In genomic region chr20:51862796-51863195, GRCh38 we compare ENCODE assay signal across 30 cellular contexts.
A peak's percentile ranks its signal among the peaks of the same experiment; 100 is the strongest.
DNase-seq lines count a peak whose midpoint lies in the region; ATAC-seq, FAIRE-seq and TF ChIP-seq lines count a peak whose summit lies in the region.
"Had no signal": no experiment of that assay in that cellular context is flagged by ENCODE, and none has a peak within 500 bp of the region (broad histone marks: within the 10 kb centered on the region; RNA-seq: fewer than 3 reads in every experiment).

No MANE protein-coding gene starts in this region.

- no peaks in the 10 kb centered on the region for H3K27me3 ChIP-seq in HUES6 (ENCODE audit: control insufficient read depth, insufficient read depth, low read length)
- no peaks in the 10 kb centered on the region for H3K27me3 ChIP-seq in astrocyte (ENCODE audit: insufficient read depth, low read length)
- no peaks in the 10 kb centered on the region for H3K27me3 ChIP-seq in neural progenitor cell
- H3K27me3 ChIP-seq: breast epithelium, gastrocnemius medialis, MG63, vagina had no signal

- H3K9me3 Mint-ChIP-seq in astrocyte (ENCODE audit: unreplicated experiment) (no peaks in the 10 kb centered on the region), neural progenitor cell (peaks cover 3% of the 10 kb centered on the region), CD14-positive monocyte (peaks cover 0 to 3% (median 0%) of the 10 kb centered on the region in 7 donors)
- H3K9me3 Mint-ChIP-seq: activated CD4-positive, alpha-beta memory T cell treated with anti-CD3 and anti-CD28 coated beads, Interleukin-2, amount 10 ng/mL, durations not matched to agents 7 days and 5 days; activated naive CD8-positive, alpha-beta T cell treated with anti-CD3 and anti-CD28 coated beads, Interleukin-2, amount 50 U/mL, for 24 hours; endodermal cell; memory B cell; naive B cell had no signal

- H3K27me3 Mint-ChIP-seq in astrocyte (ENCODE audit: low read depth, unreplicated experiment) (peaks cover 5% of the 10 kb centered on the region), neural progenitor cell (ENCODE audit: insufficient read depth, low read depth) (peaks cover 3% of the 10 kb centered on the region), CD14-positive monocyte (ENCODE audit: low read depth in 3 of 3) (peaks cover 2 to 5% (median 4%) of the 10 kb centered on the region in 3 donors)

- H3K9me3 ChIP-seq in HUES6 (ENCODE audit: control insufficient read depth, insufficient read depth, low read depth, low read length): no peaks in the 10 kb centered on the region
- H3K9me3 ChIP-seq in astrocyte (ENCODE audit: insufficient read depth, low read depth, low read length): no peaks in the 10 kb centered on the region
- H3K9me3 ChIP-seq in neural progenitor cell (ENCODE audit: low read depth): no peaks in the 10 kb centered on the region
- H3K9me3 ChIP-seq: breast epithelium, esophagus squamous epithelium, gastrocnemius medialis, MG63, vagina had no signal

- peaks cover 13% of the 10 kb centered on the region for H3K4me1 ChIP-seq in HUES6 (ENCODE audit: control insufficient read depth, insufficient read depth, low read length)
- H3K4me1 ChIP-seq in astrocyte (ENCODE audit: insufficient read depth, low read length): peaks cover 13% of the 10 kb centered on the region
- H3K4me1 ChIP-seq in neural progenitor cell: peaks cover 11% of the 10 kb centered on the region
- H3K4me1 ChIP-seq: breast epithelium, esophagus squamous epithelium, gastrocnemius medialis, vagina had no signal

- no peaks in the 10 kb centered on the region for H3K36me3 Mint-ChIP-seq in astrocyte (ENCODE audit: low read depth, unreplicated experiment)
- H3K36me3 Mint-ChIP-seq in neural progenitor cell: no peaks in the 10 kb centered on the region
- no peaks in the 10 kb centered on the region for H3K36me3 Mint-ChIP-seq in CD14-positive monocyte
- H3K36me3 Mint-ChIP-seq: memory B cell, naive B cell had no signal

- ATAC-seq in GM21723 (IDR thresholded peaks at IDR 0.05; ENCODE audit: unreplicated experiment): no peak
- no peak for ATAC-seq in GM18511 (IDR thresholded peaks at IDR 0.05; ENCODE audit: unreplicated experiment)
- ATAC-seq in HG03378 (IDR thresholded peaks at IDR 0.05; ENCODE audit: unreplicated experiment): no peak
- ATAC-seq: activated naive CD8-positive, alpha-beta T cell treated with anti-CD3 and anti-CD28 coated beads, Interleukin-2, amount 50 U/mL, for 24 hours; gastrocnemius medialis; left cardiac atrium; sciatic nerve had no signal

- H3K79me2 ChIP-seq in astrocyte (ENCODE audit: insufficient read depth, low read length): peaks cover 20% of the 10 kb centered on the region
- H3K79me2 ChIP-seq in neural progenitor cell (ENCODE audit: low read depth): no peaks in the 10 kb centered on the region

- FAIRE-seq in astrocyte (lab: Jason Lieb, UNC): no peak
- FAIRE-seq: D721Med, RCC 7860 had no signal

- peak; percentile 69 for DNase-seq in EH (ENCODE audit: low read depth)
- peak; percentile 54 for DNase-seq in astrocyte (ENCODE audit: low read depth)
- no peak for DNase-seq in neural progenitor cell (ENCODE audit: low spot score)
- DNase-seq in CD14-positive monocyte (ENCODE audit: low spot score): no peak
- DNase-seq: activated CD4-positive, alpha-beta memory T cell treated with anti-CD3 and anti-CD28 coated beads, Interleukin-2, amount 10 ng/mL, durations not matched to agents 7 days and 5 days; activated gamma-delta T cell; activated naive CD8-positive, alpha-beta T cell treated with anti-CD3 and anti-CD28 coated beads, Interleukin-2, amount 50 U/mL, for 24 hours; activated T-cell treated with anti-CD3 and anti-CD28 coated beads for 4 hours; endodermal cell; esophagus squamous epithelium; gastrocnemius medialis; GF-D8; left cardiac atrium; MG63; naive B cell; NCI-H1417 treated with DMSO at 0.1 percent for 48 hours; NCI-H2107; NCI-H510A had no signal

- H3K4me3 ChIP-seq in HUES6 (ENCODE audit: low read depth, low read length) (no peak overlapping the region), astrocyte (ENCODE audit: insufficient read depth, low read depth, low read length) (peak overlapping the region; percentile 45), neural progenitor cell (no peak overlapping the region)
- H3K4me3 ChIP-seq: breast epithelium, coronary artery, esophagus squamous epithelium, gastrocnemius medialis, MG63, vagina had no signal

- H3K36me3 ChIP-seq in HUES6 (ENCODE audit: control insufficient read depth, insufficient read depth, low read length): no peaks in the 10 kb centered on the region
- H3K36me3 ChIP-seq in astrocyte (ENCODE audit: insufficient read depth, low read length): no peaks in the 10 kb centered on the region
- H3K36me3 ChIP-seq in neural progenitor cell: no peaks in the 10 kb centered on the region
- H3K36me3 ChIP-seq: breast epithelium, esophagus squamous epithelium, gastrocnemius medialis, MG63, vagina had no signal

- TF ChIP-seq CTCF in astrocyte (IDR thresholded peaks at IDR 0.05; ENCODE audit: insufficient read depth, low read depth, low read length): no peak
- no peak for TF ChIP-seq CTCF in neural progenitor cell (IDR thresholded peaks at IDR 0.05)
- no peak for TF ChIP-seq CTCF in CD14-positive monocyte (IDR thresholded peaks at IDR 0.05)

- H3K4me3 Mint-ChIP-seq in astrocyte (ENCODE audit: unreplicated experiment) (no peak overlapping the region), neural progenitor cell (no peak overlapping the region), CD14-positive monocyte (no peak overlapping the region)
- H3K4me3 Mint-ChIP-seq: activated CD4-positive, alpha-beta memory T cell treated with anti-CD3 and anti-CD28 coated beads, Interleukin-2, amount 10 ng/mL, durations not matched to agents 7 days and 5 days; activated naive CD8-positive, alpha-beta T cell treated with anti-CD3 and anti-CD28 coated beads, Interleukin-2, amount 50 U/mL, for 24 hours; endodermal cell; IgD-negative memory B cell; memory B cell; naive B cell had no signal

- H3K27ac Mint-ChIP-seq in astrocyte (ENCODE audit: unreplicated experiment): no peak overlapping the region
- no peak overlapping the region for H3K27ac Mint-ChIP-seq in neural progenitor cell
- no peak overlapping the region for H3K27ac Mint-ChIP-seq in CD14-positive monocyte
- H3K27ac Mint-ChIP-seq: activated CD4-positive, alpha-beta memory T cell treated with anti-CD3 and anti-CD28 coated beads, Interleukin-2, amount 10 ng/mL, durations not matched to agents 7 days and 5 days; activated naive CD8-positive, alpha-beta T cell treated with anti-CD3 and anti-CD28 coated beads, Interleukin-2, amount 50 U/mL, for 24 hours; IgD-negative memory B cell; memory B cell; naive B cell had no signal

- H2AFZ ChIP-seq in astrocyte (ENCODE audit: low read depth, low read length) (peak overlapping the region; percentile 20), neural progenitor cell (replicated peaks) (peak overlapping the region; percentile 78)

- H3K4me1 Mint-ChIP-seq in astrocyte (ENCODE audit: low read depth, unreplicated experiment) (peaks cover 5% of the 10 kb centered on the region), neural progenitor cell (peaks cover 3% of the 10 kb centered on the region), CD14-positive monocyte (no peaks in the 10 kb centered on the region)
- H3K4me1 Mint-ChIP-seq: activated CD4-positive, alpha-beta memory T cell treated with anti-CD3 and anti-CD28 coated beads, Interleukin-2, amount 10 ng/mL, durations not matched to agents 7 days and 5 days; activated naive CD8-positive, alpha-beta T cell treated with anti-CD3 and anti-CD28 coated beads, Interleukin-2, amount 50 U/mL, for 24 hours; IgD-negative memory B cell; memory B cell; naive B cell had no signal

- H3F3A ChIP-seq in neural progenitor cell (ENCODE audit: low read depth): no peaks in the 10 kb centered on the region

- no peak overlapping the region; the same call in 1 of the 2 replicates for H3K27ac ChIP-seq in HUES6 (ENCODE audit: low read depth, low read length)
- peak overlapping the region; percentile 74 for H3K27ac ChIP-seq in astrocyte (ENCODE audit: low read depth, low read length)
- no peak overlapping the region for H3K27ac ChIP-seq in neural progenitor cell
- H3K27ac ChIP-seq: breast epithelium, coronary artery, esophagus squamous epithelium, gastrocnemius medialis, vagina had no signal

- H3K9ac ChIP-seq in HUES6 (ENCODE audit: low read length) (peak overlapping the region; percentile 25), astrocyte (ENCODE audit: low read length) (peak overlapping the region; percentile 73), neural progenitor cell (no peak overlapping the region)

- no peaks in the 10 kb centered on the region for H4K20me1 ChIP-seq in astrocyte (ENCODE audit: insufficient read depth, low read length)
- no peaks in the 10 kb centered on the region for H4K20me1 ChIP-seq in neural progenitor cell (ENCODE audit: low read depth)

- H3K4me2 ChIP-seq in astrocyte (ENCODE audit: low read length) (peak overlapping the region; percentile 79), neural progenitor cell (no peak overlapping the region)

- intact Hi-C loops in CD14-positive monocyte (cut with micrococcal nuclease): no loop called here

Comparison
In these comparisons a context has a peak if more than half of its experiments do, and no peak if none do; other contexts are left out.
1. DNase-seq: peak in EH (single experiment) and astrocyte (single experiment); none in neural progenitor cell (single experiment) and CD14-positive monocyte (single experiment).